In the genomic region with DNA sequence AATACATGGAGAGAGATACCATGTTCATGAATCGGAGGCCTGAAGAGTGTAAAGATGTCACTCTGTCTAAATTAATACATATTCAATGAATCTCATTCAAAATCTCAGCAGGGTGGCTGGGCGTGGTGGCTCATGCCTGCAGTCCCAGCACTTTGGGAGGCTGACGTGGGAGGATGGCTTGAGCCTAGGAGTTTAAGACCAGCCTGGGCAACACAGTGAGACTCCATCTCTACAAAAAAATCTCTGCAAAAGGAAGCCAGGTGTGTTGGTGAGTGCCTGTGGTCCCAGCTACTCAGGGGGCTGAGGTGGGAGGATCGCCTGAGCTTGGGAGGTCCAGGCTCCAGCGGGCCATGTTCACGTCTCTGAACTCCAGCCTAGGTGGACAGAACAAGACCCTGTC, we compare ENCODE assay signal across 24 cellular contexts. TPM values are rescaled to one million over a fixed set of nuclear protein-coding genes. Genes with fewer than 3 reads are reported as not detected.
DNase-seq lines count a peak whose midpoint lies in the region; ATAC-seq, FAIRE-seq and TF ChIP-seq lines count a peak whose summit lies in the region.
"Had no signal": no experiment of that assay in that cellular context is flagged by ENCODE, and none has a peak within 500 bp of the region (broad histone marks: within the 10 kb centered on the region; RNA-seq: fewer than 3 reads in every experiment).

No MANE protein-coding gene starts in this region.

- intact Hi-C loops in cardiac septum (cut with DNase I) (no loop called here), left ventricle myocardium inferior (cut with micrococcal nuclease) (no loop called here), kidney (cut with DNase I) (no loop called here), thyroid gland (cut with DNase I) (loop anchor here (5.0 kb wide), 1 partner anchor 78 kb away; no protein-coding TSS in a partner anchor)

- WGBS in thyroid gland, 2 donors, result 96 to 98% methylated on average over 6 of the region's 6 CpGs
- WGBS in upper lobe of left lung, 2 donors, result 93 to 94% methylated on average over 6 of the region's 6 CpGs
- WGBS in tibial nerve, 2 donors, result 85 to 96% methylated on average over 6 of the region's 6 CpGs

- FAIRE-seq in kidney (lab: Jason Lieb, UNC), result no peak
- FAIRE-seq: A204.1, GM12892, GM19239, H1 had no signal

- no peaks in the 10 kb centered on the region for H3K36me3 ChIP-seq in left ventricle myocardium inferior
- no peaks in the 10 kb centered on the region for H3K36me3 ChIP-seq in kidney (ENCODE audit: control insufficient read depth in 1 of 2, insufficient read depth in 2 of 2, low read length in 2 of 2)
- H3K36me3 ChIP-seq in thyroid gland, result no peaks in the 10 kb centered on the region
- no peaks in the 10 kb centered on the region for H3K36me3 ChIP-seq in upper lobe of left lung
- no peaks in the 10 kb centered on the region for H3K36me3 ChIP-seq in tibial nerve

- H3K4me3 ChIP-seq in left ventricle myocardium inferior (no peak overlapping the region), kidney (ENCODE audit: low read length in 2 of 2) (no peak overlapping the region), thyroid gland (replicated peaks in 1 of 3) (no peak overlapping the region), upper lobe of left lung (no peak overlapping the region), tibial nerve (no peak overlapping the region)
- H3K4me3 ChIP-seq: GM23248 had no signal

- DNase-seq in cardiac septum (ENCODE audit: low spot score), result peak; percentile 24
- DNase-seq in left ventricle myocardium inferior, result no peak
- peak; percentile 44 for DNase-seq in kidney
- DNase-seq in thyroid gland, result no peak
- no peak for DNase-seq in upper lobe of left lung
- DNase-seq in tibial nerve (ENCODE audit: low spot score in 2 of 2), result no peak
- DNase-seq in HT-29 (ENCODE audit: low spot score), result no peak
- DNase-seq: ACHN; AML-193; C1 segment of cervical spinal cord; Calu3; CD4-positive, alpha-beta memory T cell; COR-L47; DMS153; DND-41; GM23248; H7; HCEC 1CT had no signal

- H3K27me3 ChIP-seq in left ventricle myocardium inferior (ENCODE audit: low read depth) (no peaks in the 10 kb centered on the region), thyroid gland (no peaks in the 10 kb centered on the region), upper lobe of left lung (no peaks in the 10 kb centered on the region), tibial nerve (no peaks in the 10 kb centered on the region)

- TF ChIP-seq POLR2A in thyroid gland (IDR thresholded peaks at IDR 0.05) (no peak), upper lobe of left lung (IDR thresholded peaks at IDR 0.05) (no peak), tibial nerve (IDR thresholded peaks at IDR 0.05) (no peak)

- H3K9ac ChIP-seq in kidney (ENCODE audit: low read length in 2 of 2), result no peak overlapping the region
- H3K9ac ChIP-seq: GM23248 had no signal

- H3K4me1 ChIP-seq in left ventricle myocardium inferior (peaks cover 46% of the 10 kb centered on the region), kidney (ENCODE audit: control insufficient read depth in 1 of 2, insufficient read depth in 1 of 2, low read depth in 1 of 2, low read length in 2 of 2) (peaks cover 0 to 7% of the 10 kb centered on the region in 2 donors), thyroid gland (peaks cover 61 to 76% of the 10 kb centered on the region in 2 donors), upper lobe of left lung (peaks cover 0 to 2% (median 0%) of the 10 kb centered on the region in 4 donors), tibial nerve (peaks cover 0 to 14% (median 0%) of the 10 kb centered on the region in 4 donors)

- TF ChIP-seq EP300 in upper lobe of left lung (IDR thresholded peaks at IDR 0.05), result no peak
- no peak for TF ChIP-seq EP300 in tibial nerve (IDR thresholded peaks at IDR 0.05)

- ATAC-seq in upper lobe of left lung (ENCODE audit: low FRiP score in 2 of 2), result no peak

- TF ChIP-seq CTCF in left ventricle myocardium inferior (IDR thresholded peaks at IDR 0.05; ENCODE audit: borderline replicate concordance), result no peak
- no peak for TF ChIP-seq CTCF in kidney (IDR thresholded peaks at IDR 0.05; ENCODE audit: borderline replicate concordance, extremely low read depth, insufficient read depth)
- no peak for TF ChIP-seq CTCF in thyroid gland (IDR thresholded peaks at IDR 0.05)
- no peak for TF ChIP-seq CTCF in upper lobe of left lung (IDR thresholded peaks at IDR 0.05)
- TF ChIP-seq CTCF in tibial nerve (IDR thresholded peaks at IDR 0.05), result no peak

- H3K9me3 ChIP-seq in left ventricle myocardium inferior (replicated peaks) (no peaks in the 10 kb centered on the region), kidney (ENCODE audit: control insufficient read depth in 1 of 2, low read length in 2 of 2) (no peaks in the 10 kb centered on the region), thyroid gland (no peaks in the 10 kb centered on the region), upper lobe of left lung (no peaks in the 10 kb centered on the region), tibial nerve (no peaks in the 10 kb centered on the region)

- no peak overlapping the region for H3K27ac ChIP-seq in left ventricle myocardium inferior (replicated peaks)
- H3K27ac ChIP-seq in kidney (ENCODE audit: low read depth in 2 of 2, low read length in 2 of 2), result no peak overlapping the region
- peak overlapping the region; percentile 77 to 91 (median 89) for H3K27ac ChIP-seq in thyroid gland
- no peak overlapping the region for H3K27ac ChIP-seq in upper lobe of left lung
- no peak overlapping the region for H3K27ac ChIP-seq in tibial nerve
- H3K27ac ChIP-seq: 22Rv1, GM23248 had no signal

RNA-seq across cellular contexts. Expression of gene COL23A1, which starts 49.7 kb away (rescaled TPM):
- 16.5 TPM for total RNA-seq in cardiac septum
- total RNA-seq in left ventricle myocardium inferior, result 27.4 TPM
- total RNA-seq in kidney, result 8.7 TPM
- polyA plus RNA-seq in kidney (ENCODE audit: insufficient read depth, low read depth, low replicate concordance), result 4.1 TPM
- 100 to 1,000 TPM in 2 of 4 donors, 10 to 100 TPM in 2; 76.6 to 108 (median 95.7) TPM for total RNA-seq in thyroid gland
- 1 to 10 TPM in 5 of 6 donors, under 1 TPM in 1; 0.61 to 3.1 (median 1.5) TPM for total RNA-seq in upper lobe of left lung
- 10 to 100 TPM in 3 of 4 donors, 1 to 10 TPM in 1; 7.9 to 20.4 (median 12.0) TPM for total RNA-seq in tibial nerve
- not detected in 2 replicates for total RNA-seq in HT-29 (2014; rRNA removed; shearing (Covaris generic))
- total RNA-seq: Calu3, GM23248 had no signal
- polyA plus RNA-seq: BJ; CD4-positive, alpha-beta memory T cell; GM23248 had no signal

Comparison
In these comparisons a context has a peak if more than half of its experiments do, and no peak if none do; other contexts are left out.
1. DNase-seq: peak in cardiac septum (single experiment) and kidney (single experiment); none in left ventricle myocardium inferior (single experiment), thyroid gland (0 of 2), upper lobe of left lung (0 of 2), tibial nerve (0 of 2) and HT-29 (single experiment).
2. H3K27ac ChIP-seq: peak in thyroid gland (3 of 3); none in left ventricle myocardium inferior (single experiment), kidney (0 of 2), upper lobe of left lung (0 of 4) and tibial nerve (0 of 4).